Comparison of ENCODE assay signal across 18 cellular contexts in genomic region chr6:157298325-157298724, GRCh38.
"Had no signal": no experiment of that assay in that cellular context is flagged by ENCODE, and none has a peak within 500 bp of the region (broad histone marks: within the 10 kb centered on the region; RNA-seq: fewer than 3 reads in every experiment).

No MANE protein-coding gene starts in this region.

- H3K27me3 Mint-ChIP-seq: activated CD8-positive, alpha-beta T cell treated with anti-CD3 and anti-CD28 coated beads for 36 hours; activated naive CD4-positive, alpha-beta T cell treated with anti-CD3 and anti-CD28 coated beads, Interleukin-2, amount 50 U/mL, for 24 hours; stimulated activated memory B cell treated with anti-CD40 and anti-IgM and Interleukin-4, amounts not matched to agents 10 μg/mL and 1 μg/mL and 100 μg/mL, for 72 hours had no signal

- H3K27ac ChIP-seq: colonic mucosa, gastrocnemius medialis, heart left ventricle, neutrophil, parathyroid adenoma had no signal

- DNase-seq: activated CD4-positive, alpha-beta T cell treated with anti-CD3 and anti-CD28 coated beads for 4 hours; activated CD8-positive, alpha-beta T cell treated with anti-CD3 and anti-CD28 coated beads for 36 hours; activated effector memory CD4-positive, alpha-beta T cell treated with Interleukin-2 at 50 U/mL for 16 hours; activated T-cell treated with anti-CD3 and anti-CD28 coated beads, Interleukin-2, amount 50 U/mL, for 4 hours; amniotic stem cell; caudate nucleus; colonic mucosa; effector CD8-positive, alpha-beta T cell; gastrocnemius medialis; heart left ventricle; immature natural killer cell; mesendoderm; natural killer cell had no signal

- H3K4me1 ChIP-seq: parathyroid adenoma had no signal

- H3K4me3 Mint-ChIP-seq: activated CD8-positive, alpha-beta T cell treated with anti-CD3 and anti-CD28 coated beads for 36 hours; activated naive CD4-positive, alpha-beta T cell treated with anti-CD3 and anti-CD28 coated beads, Interleukin-2, amount 50 U/mL, for 24 hours; activated T-cell treated with anti-CD3 and anti-CD28 coated beads, Interleukin-2, amount 50 U/mL, for 4 hours; immature natural killer cell; natural killer cell; stimulated activated memory B cell treated with anti-CD40 and anti-IgM and Interleukin-4, amounts not matched to agents 10 μg/mL and 1 μg/mL and 100 μg/mL, for 72 hours; WTC11 had no signal

- ATAC-seq: activated CD8-positive, alpha-beta T cell treated with anti-CD3 and anti-CD28 coated beads for 36 hours; activated T-cell treated with anti-CD3 and anti-CD28 coated beads, Interleukin-2, amount 50 U/mL, for 4 hours; gastrocnemius medialis; heart left ventricle; natural killer cell; stimulated activated memory B cell treated with anti-CD40 and anti-IgM and Interleukin-4, amounts not matched to agents 10 μg/mL and 1 μg/mL and 100 μg/mL, for 72 hours; WTC11 had no signal

- H3K27me3 ChIP-seq: colonic mucosa, gastrocnemius medialis, heart left ventricle, neutrophil had no signal

- H3K36me3 Mint-ChIP-seq: natural killer cell, WTC11 had no signal

- H3K9me3 Mint-ChIP-seq: activated CD8-positive, alpha-beta T cell treated with anti-CD3 and anti-CD28 coated beads for 36 hours; activated naive CD4-positive, alpha-beta T cell treated with anti-CD3 and anti-CD28 coated beads, Interleukin-2, amount 50 U/mL, for 24 hours; activated T-cell treated with anti-CD3 and anti-CD28 coated beads, Interleukin-2, amount 50 U/mL, for 4 hours; immature natural killer cell; natural killer cell; stimulated activated memory B cell treated with anti-CD40 and anti-IgM and Interleukin-4, amounts not matched to agents 10 μg/mL and 1 μg/mL and 100 μg/mL, for 72 hours; WTC11 had no signal

- H3K27ac Mint-ChIP-seq: activated CD8-positive, alpha-beta T cell treated with anti-CD3 and anti-CD28 coated beads for 36 hours; activated naive CD4-positive, alpha-beta T cell treated with anti-CD3 and anti-CD28 coated beads, Interleukin-2, amount 50 U/mL, for 24 hours; immature natural killer cell; natural killer cell; stimulated activated memory B cell treated with anti-CD40 and anti-IgM and Interleukin-4, amounts not matched to agents 10 μg/mL and 1 μg/mL and 100 μg/mL, for 72 hours; WTC11 had no signal
